ENCODE assay signal across 10 cellular contexts in genomic region chr9:95857122-95857521, GRCh38. TPM values are rescaled to one million over a fixed set of nuclear protein-coding genes. Genes with fewer than 3 reads are reported as not detected.
DNase-seq lines count a peak whose midpoint lies in the region; ATAC-seq and TF ChIP-seq lines count a peak whose summit lies in the region.
"Had no signal": no experiment of that assay in that cellular context is flagged by ENCODE, and none has a peak within 500 bp of the region (broad histone marks: within the 10 kb centered on the region; RNA-seq: fewer than 3 reads in every experiment).

No MANE protein-coding gene starts in this region.

- ATAC-seq in GM21786 (IDR thresholded peaks at IDR 0.05; ENCODE audit: unreplicated experiment), result no peak
- ATAC-seq: left lobe of liver, Right ventricle myocardium inferior had no signal

- H3K4me1 Mint-ChIP-seq in endodermal cell, result peaks cover 11% of the 10 kb centered on the region

- H3K4me3 Mint-ChIP-seq in endodermal cell, result no peak overlapping the region

- H3K27ac ChIP-seq in endodermal cell (ENCODE audit: low read depth, low read length), result no peak overlapping the region

- no peaks in the 10 kb centered on the region for H3K27me3 Mint-ChIP-seq in endodermal cell (ENCODE audit: insufficient read depth)

- no peak for TF ChIP-seq CTCF in endodermal cell (conservative IDR thresholded peaks at IDR 0.05)

- H3K27ac Mint-ChIP-seq in endodermal cell, result no peak overlapping the region

- no peaks in the 10 kb centered on the region for H3K36me3 ChIP-seq in endodermal cell (ENCODE audit: control insufficient read depth, insufficient read depth, low read length)

- H3K4me1 ChIP-seq in endodermal cell (ENCODE audit: control insufficient read depth, insufficient read depth, low read length), result peaks cover 8% of the 10 kb centered on the region

- no peak overlapping the region for H3K9ac ChIP-seq in endodermal cell (ENCODE audit: extremely low read depth, low read length, poor library complexity, severe bottlenecking)

- no peaks in the 10 kb centered on the region for H3K27me3 ChIP-seq in endodermal cell (ENCODE audit: control insufficient read depth, insufficient read depth, low read length, poor library complexity, severe bottlenecking)

- peaks cover 5% of the 10 kb centered on the region for H3K9me3 Mint-ChIP-seq in endodermal cell

- H3K36me3 Mint-ChIP-seq in endodermal cell (ENCODE audit: low read depth), result no peaks in the 10 kb centered on the region

- H3K9me3 ChIP-seq in endodermal cell (ENCODE audit: control insufficient read depth, low read length), result peaks cover 7% of the 10 kb centered on the region

- 75 to 76% methylated on average over 2 to 3 of the region's 3 CpGs for WGBS in endodermal cell (ENCODE audit: insufficient coverage in 1 of 2, insufficient read length in 1 of 2), 2 experiments

- DNase-seq in NCI-H2081 (lab: John Stamatoyannopoulos, UW), result peak; percentile 28 to 38
- no peak for DNase-seq in NCI-H2081 treated with DMSO at 0.1 percent for 48 hours (lab: John Stamatoyannopoulos, UW)
- DNase-seq in NCI-H446 treated with DMSO at 0.1 percent for 48 hours (lab: John Stamatoyannopoulos, UW), result peak; percentile 10
- DNase-seq in endodermal cell, result peak; percentile 50
- DNase-seq in skeletal muscle cell (ENCODE audit: low read depth), result peak; percentile 96
- no peak for DNase-seq in stimulated activated CD4-positive, alpha-beta T cell treated with anti-CD3 and anti-CD28 coated beads, Interleukin-12 subunit alpha, Interleukin-12 subunit beta, amount 100 ng/mL, for 4 hours
- no peak for DNase-seq in hippocampal formation (lab: John Stamatoyannopoulos, UW)

- H3K4me3 ChIP-seq in endodermal cell (ENCODE audit: low read length), result no peak overlapping the region
- H3K4me3 ChIP-seq in skeletal muscle cell (ENCODE audit: low read depth, low read length), result no peak overlapping the region

RNA-seq across cellular contexts. Expression of gene ERCC6L2, which starts 18.4 kb away (rescaled TPM):
- 10 to 100 TPM; 37.7 to 44.2 TPM for total RNA-seq in endodermal cell
- polyA plus RNA-seq in endodermal cell (2013, experiment 1 of 2), result 35.4 TPM
- 35.7 TPM for polyA plus RNA-seq in endodermal cell (2013, experiment 2 of 2)

Comparison
In these comparisons a context has a peak if more than half of its experiments do, and no peak if none do; other contexts are left out.
1. DNase-seq: peak in NCI-H2081 (2 of 2), NCI-H446 treated with DMSO at 0.1 percent for 48 hours (single experiment), endodermal cell (single experiment) and skeletal muscle cell (single experiment); none in NCI-H2081 treated with DMSO at 0.1 percent for 48 hours (single experiment), stimulated activated CD4-positive, alpha-beta T cell treated with anti-CD3 and anti-CD28 coated beads, Interleukin-12 subunit alpha, Interleukin-12 subunit beta, amount 100 ng/mL, for 4 hours (single experiment) and hippocampal formation (0 of 2).